20 cellular contexts compared by ENCODE assay signal in genomic region chr21:16087523-16087922, GRCh38.
DNase-seq lines count a peak whose midpoint lies in the region; ATAC-seq, FAIRE-seq and TF ChIP-seq lines count a peak whose summit lies in the region.
"Had no signal": no experiment of that assay in that cellular context is flagged by ENCODE, and none has a peak within 500 bp of the region (broad histone marks: within the 10 kb centered on the region; RNA-seq: fewer than 3 reads in every experiment).

No MANE protein-coding gene starts in this region.

- no peaks in the 10 kb centered on the region for H3K4me1 Mint-ChIP-seq in activated naive CD8-positive, alpha-beta T cell treated with anti-CD3 and anti-CD28 coated beads for 36 hours
- no peaks in the 10 kb centered on the region for H3K4me1 Mint-ChIP-seq in activated naive CD4-positive, alpha-beta T cell treated with anti-CD3 and anti-CD28 coated beads for 36 hours (ENCODE audit: low read depth)
- H3K4me1 Mint-ChIP-seq: CD4-positive, CD25-positive, alpha-beta regulatory T cell had no signal

- peaks cover 5% of the 10 kb centered on the region for H3K27me3 Mint-ChIP-seq in activated naive CD8-positive, alpha-beta T cell treated with anti-CD3 and anti-CD28 coated beads for 36 hours
- H3K27me3 Mint-ChIP-seq in activated naive CD4-positive, alpha-beta T cell treated with anti-CD3 and anti-CD28 coated beads for 36 hours (ENCODE audit: low read depth) = no peaks in the 10 kb centered on the region
- H3K27me3 Mint-ChIP-seq: CD4-positive, CD25-positive, alpha-beta regulatory T cell had no signal

- FAIRE-seq in G401.6 (lab: Jason Lieb, UNC) = peak; percentile 25
- FAIRE-seq: GM19239 had no signal

- H3K36me3 ChIP-seq in vagina = no peaks in the 10 kb centered on the region
- H3K36me3 ChIP-seq: BLaER1 had no signal

- no peaks in the 10 kb centered on the region for H3K27me3 ChIP-seq in dorsolateral prefrontal cortex
- no peaks in the 10 kb centered on the region for H3K27me3 ChIP-seq in vagina
- H3K27me3 ChIP-seq: BLaER1 had no signal

- no peak for TF ChIP-seq POLR2A in vagina (IDR thresholded peaks at IDR 0.05)

- TF ChIP-seq CTCF in dorsolateral prefrontal cortex (IDR thresholded peaks at IDR 0.05 in 54 of 56, conservative IDR thresholded peaks at IDR 0.05 in 2 of 56; ENCODE audit: low read depth in 1 of 56, partially characterized antibody in 56 of 56) (no peak), vagina (IDR thresholded peaks at IDR 0.05) (no peak)

- H3K27ac Mint-ChIP-seq in activated naive CD8-positive, alpha-beta T cell treated with anti-CD3 and anti-CD28 coated beads for 36 hours = no peak overlapping the region
- H3K27ac Mint-ChIP-seq in activated naive CD4-positive, alpha-beta T cell treated with anti-CD3 and anti-CD28 coated beads for 36 hours = no peak overlapping the region
- H3K27ac Mint-ChIP-seq: CD4-positive, CD25-positive, alpha-beta regulatory T cell had no signal

- H3K4me3 ChIP-seq in dorsolateral prefrontal cortex (peak overlapping the region in 55 of 59 donors; percentile 4 to 60 (median 36)), vagina (no peak overlapping the region)
- H3K4me3 ChIP-seq: BLaER1 had no signal

- no peaks in the 10 kb centered on the region for H3K9me3 ChIP-seq in vagina
- H3K9me3 ChIP-seq: BLaER1, SK-N-SH had no signal

- no peaks in the 10 kb centered on the region for H3K4me1 ChIP-seq in vagina
- H3K4me1 ChIP-seq: BLaER1 had no signal

- H3K9me3 Mint-ChIP-seq in activated naive CD8-positive, alpha-beta T cell treated with anti-CD3 and anti-CD28 coated beads for 36 hours = no peaks in the 10 kb centered on the region
- no peaks in the 10 kb centered on the region for H3K9me3 Mint-ChIP-seq in activated naive CD4-positive, alpha-beta T cell treated with anti-CD3 and anti-CD28 coated beads for 36 hours
- H3K9me3 Mint-ChIP-seq: CD4-positive, CD25-positive, alpha-beta regulatory T cell had no signal

- no peaks in the 10 kb centered on the region for H3K36me3 Mint-ChIP-seq in activated naive CD8-positive, alpha-beta T cell treated with anti-CD3 and anti-CD28 coated beads for 36 hours
- no peaks in the 10 kb centered on the region for H3K36me3 Mint-ChIP-seq in activated naive CD4-positive, alpha-beta T cell treated with anti-CD3 and anti-CD28 coated beads for 36 hours (ENCODE audit: low read depth)
- H3K36me3 Mint-ChIP-seq: CD4-positive, CD25-positive, alpha-beta regulatory T cell had no signal

- no peak for ATAC-seq in activated CD4-positive, CD25-positive, alpha-beta regulatory T cell treated with anti-CD3 and anti-CD28 coated beads, Interleukin-2, amount 50 U/mL, for 24 hours

- H3K27ac ChIP-seq in dorsolateral prefrontal cortex (peak overlapping the region; percentile 1 to 99 (median 94)), substantia nigra (ENCODE audit: low read depth, low read length, poor library complexity, severe bottlenecking) (peak overlapping the region; percentile 66), vagina (peak overlapping the region; percentile 60)
- H3K27ac ChIP-seq: BLaER1 had no signal

- CTCF ChIA-PET in activated naive CD4-positive, alpha-beta T cell treated with anti-CD3 and anti-CD28 coated beads for 36 hours (lab: Charles Lee) = interaction anchor here (1.3 to 1.5 kb wide), 2 partner anchors 9 to 243 kb away, joined by 3 to 5 read pairs; no protein-coding TSS in a partner anchor

- intact Hi-C loops in dorsolateral prefrontal cortex (cut with DNase I) = loop anchor here (2.0 to 10.0 kb wide), 3 partner anchors 107 to 447 kb away; no protein-coding TSS in a partner anchor
- intact Hi-C loops in vagina (cut with DNase I) = loop anchor here (10.0 kb wide), 2 partner anchors 227 to 337 kb away; no protein-coding TSS in a partner anchor
- intact Hi-C loops in activated naive CD4-positive, alpha-beta T cell treated with anti-CD3 and anti-CD28 coated beads for 36 hours (cut with micrococcal nuclease) = no loop called here

- H3K4me3 Mint-ChIP-seq in activated naive CD8-positive, alpha-beta T cell treated with anti-CD3 and anti-CD28 coated beads for 36 hours = no peak overlapping the region
- H3K4me3 Mint-ChIP-seq in activated naive CD4-positive, alpha-beta T cell treated with anti-CD3 and anti-CD28 coated beads for 36 hours = no peak overlapping the region
- H3K4me3 Mint-ChIP-seq: CD4-positive, CD25-positive, alpha-beta regulatory T cell had no signal

- DNase-seq in dorsolateral prefrontal cortex (no peak), substantia nigra (lab: John Stamatoyannopoulos, UW) (no peak), vagina (ENCODE audit: extremely low spot score in 2 of 2) (no peak)
- no peak for DNase-seq in activated naive CD8-positive, alpha-beta T cell treated with anti-CD3 and anti-CD28 coated beads for 36 hours
- DNase-seq in activated naive CD4-positive, alpha-beta T cell treated with anti-CD3 and anti-CD28 coated beads for 36 hours = no peak
- DNase-seq: CD4-positive, CD25-positive, alpha-beta regulatory T cell; DMS153; DND-41; Karpas-422; NCI-H1092; NCI-H1417 treated with DMSO at 0.1 percent for 48 hours; NCI-H187; NCI-H524; NCI-H748 treated with DMSO at 0.1 percent for 48 hours; SIG-M5; SK-N-SH had no signal

Comparison
In these comparisons a context has a peak if more than half of its experiments do, and no peak if none do; other contexts are left out.
1. H3K4me3 ChIP-seq: peak in dorsolateral prefrontal cortex (55 of 59); none in vagina (0 of 2).
2. Peak in every context shown above with its lines, with median percentiles within 50 percentile points of each other: H3K27ac ChIP-seq.